1 cellular context compared by ENCODE assay signal in the genomic region with DNA sequence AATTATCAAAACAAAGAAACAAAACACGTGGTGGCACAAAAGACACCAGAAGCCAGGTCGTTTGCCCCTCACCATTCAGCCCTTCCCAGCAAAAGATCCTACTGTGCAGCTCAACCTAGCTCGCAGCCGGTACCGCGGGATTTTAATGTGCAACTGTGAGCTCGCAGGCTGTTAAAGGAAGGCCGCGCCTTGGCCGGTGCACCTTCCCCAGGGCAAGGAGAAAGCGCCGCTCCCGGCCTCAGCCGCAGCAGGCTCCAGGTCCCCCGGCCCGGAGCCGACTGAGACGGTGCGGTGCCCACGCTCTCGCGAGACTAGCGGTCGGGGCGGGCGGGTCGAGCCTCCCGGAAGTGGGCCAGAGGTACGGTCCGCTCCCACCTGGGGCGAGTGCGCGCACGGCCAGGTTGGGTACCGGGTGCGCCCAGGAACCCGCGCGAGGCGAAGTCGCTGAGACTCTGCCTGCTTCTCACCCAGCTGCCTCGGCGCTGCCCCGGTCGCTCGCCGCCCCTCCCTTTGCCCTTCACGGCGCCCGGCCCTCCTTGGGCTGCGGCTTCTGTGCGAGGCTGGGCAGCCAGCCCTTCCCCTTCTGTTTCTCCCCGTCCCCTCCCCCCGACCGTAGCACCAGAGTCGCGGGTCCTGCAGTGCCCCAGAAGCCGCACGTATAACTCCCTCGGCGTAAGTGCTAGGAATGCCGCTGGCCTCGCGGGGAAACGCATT.
TF ChIP-seq lines count a peak whose summit lies in the region.

AGL (plus strand) TSS at position 618 of the 714 bp plus-strand sequence. CDS start 682 bp downstream, outside the sequence.

TF ChIP-seq in HepG2, 621 proteins besides CTCF, POLR2A, EP300 and RAD21 (continued from another document and continues in another):
- TF ChIP-seq TCF12 (IDR thresholded peaks at IDR 0.05), result no peak
- no peak for TF ChIP-seq TCF12 (CRISPR knock-in tag; IDR thresholded peaks at IDR 0.05)
- peak; percentile 74 for TF ChIP-seq IRF2 (CRISPR knock-in tag; IDR thresholded peaks at IDR 0.05)
- TF ChIP-seq ZKSCAN5 (CRISPR knock-in tag; IDR thresholded peaks at IDR 0.05), result no peak; the same call in 1 of the 2 replicates
- TF ChIP-seq ZNF44 (CRISPR knock-in tag; IDR thresholded peaks at IDR 0.05), result no peak
- TF ChIP-seq KDM2A (CRISPR knock-in tag; IDR thresholded peaks at IDR 0.05; ENCODE audit: borderline replicate concordance, low read depth), result peak; percentile 83
- TF ChIP-seq, protein P1, sequence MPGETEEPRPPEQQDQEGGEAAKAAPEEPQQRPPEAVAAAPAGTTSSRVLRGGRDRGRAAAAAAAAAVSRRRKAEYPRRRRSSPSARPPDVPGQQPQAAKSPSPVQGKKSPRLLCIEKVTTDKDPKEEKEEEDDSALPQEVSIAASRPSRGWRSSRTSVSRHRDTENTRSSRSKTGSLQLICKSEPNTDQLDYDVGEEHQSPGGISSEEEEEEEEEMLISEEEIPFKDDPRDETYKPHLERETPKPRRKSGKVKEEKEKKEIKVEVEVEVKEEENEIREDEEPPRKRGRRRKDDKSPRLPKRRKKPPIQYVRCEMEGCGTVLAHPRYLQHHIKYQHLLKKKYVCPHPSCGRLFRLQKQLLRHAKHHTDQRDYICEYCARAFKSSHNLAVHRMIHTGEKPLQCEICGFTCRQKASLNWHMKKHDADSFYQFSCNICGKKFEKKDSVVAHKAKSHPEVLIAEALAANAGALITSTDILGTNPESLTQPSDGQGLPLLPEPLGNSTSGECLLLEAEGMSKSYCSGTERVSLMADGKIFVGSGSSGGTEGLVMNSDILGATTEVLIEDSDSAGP (CRISPR knock-in tag; IDR thresholded peaks at IDR 0.05; ENCODE audit: borderline replicate concordance), result peak; percentile 96
- TF ChIP-seq ATF1 (CRISPR knock-in tag; IDR thresholded peaks at IDR 0.05), result no peak
- no peak for TF ChIP-seq JDP2 (CRISPR knock-in tag; IDR thresholded peaks at IDR 0.05; ENCODE audit: borderline replicate concordance)
- TF ChIP-seq ZSCAN21 (CRISPR knock-in tag; IDR thresholded peaks at IDR 0.05; ENCODE audit: borderline replicate concordance), result peak; percentile 90; the same call in 1 of the 2 replicates
- TF ChIP-seq GTF3A (CRISPR knock-in tag; conservative IDR thresholded peaks at IDR 0.05), result no peak
- TF ChIP-seq, protein P2, sequence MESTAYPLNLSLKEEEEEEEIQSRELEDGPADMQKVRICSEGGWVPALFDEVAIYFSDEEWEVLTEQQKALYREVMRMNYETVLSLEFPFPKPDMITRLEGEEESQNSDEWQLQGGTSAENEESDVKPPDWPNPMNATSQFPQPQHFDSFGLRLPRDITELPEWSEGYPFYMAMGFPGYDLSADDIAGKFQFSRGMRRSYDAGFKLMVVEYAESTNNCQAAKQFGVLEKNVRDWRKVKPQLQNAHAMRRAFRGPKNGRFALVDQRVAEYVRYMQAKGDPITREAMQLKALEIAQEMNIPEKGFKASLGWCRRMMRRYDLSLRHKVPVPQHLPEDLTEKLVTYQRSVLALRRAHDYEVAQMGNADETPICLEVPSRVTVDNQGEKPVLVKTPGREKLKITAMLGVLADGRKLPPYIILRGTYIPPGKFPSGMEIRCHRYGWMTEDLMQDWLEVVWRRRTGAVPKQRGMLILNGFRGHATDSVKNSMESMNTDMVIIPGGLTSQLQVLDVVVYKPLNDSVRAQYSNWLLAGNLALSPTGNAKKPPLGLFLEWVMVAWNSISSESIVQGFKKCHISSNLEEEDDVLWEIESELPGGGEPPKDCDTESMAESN (CRISPR knock-in tag; conservative IDR thresholded peaks at IDR 0.05), result peak; percentile 92
- TF ChIP-seq RBAK (CRISPR knock-in tag; IDR thresholded peaks at IDR 0.05), result no peak
- TF ChIP-seq ZNF766 (CRISPR knock-in tag; IDR thresholded peaks at IDR 0.05; ENCODE audit: borderline replicate concordance), result 0 out of 2 replicates have a peak, but pooled peaks have one; percentile 71
- no peak for TF ChIP-seq RCOR2 (CRISPR knock-in tag; IDR thresholded peaks at IDR 0.05)
- no peak for TF ChIP-seq FIP1L1 (IDR thresholded peaks at IDR 0.05; ENCODE audit: borderline replicate concordance, insufficient read depth, low read depth, low read length)
- peak; percentile 86 for TF ChIP-seq ZNF501 (CRISPR knock-in tag; IDR thresholded peaks at IDR 0.05)
- no peak for TF ChIP-seq ZNF530 (CRISPR knock-in tag; IDR thresholded peaks at IDR 0.05; ENCODE audit: low read depth)
- TF ChIP-seq ZNF407 (CRISPR knock-in tag; IDR thresholded peaks at IDR 0.05; ENCODE audit: not compliant biosample characterization), result peak; percentile 78
- TF ChIP-seq ZSCAN9 (CRISPR knock-in tag; IDR thresholded peaks at IDR 0.05; ENCODE audit: borderline replicate concordance), result peak; percentile 36; the same call in 1 of the 2 replicates
- no peak for TF ChIP-seq SOX6 (IDR thresholded peaks at IDR 0.05)
- TF ChIP-seq SOX6 (CRISPR knock-in tag; IDR thresholded peaks at IDR 0.05), result peak; percentile 72
- TF ChIP-seq ZNF136 (CRISPR knock-in tag; IDR thresholded peaks at IDR 0.05; ENCODE audit: low read depth), result 0 out of 2 replicates have a peak, but pooled peaks have one; percentile 82
- no peak for TF ChIP-seq ATF7 (IDR thresholded peaks at IDR 0.05)
- TF ChIP-seq ATF7 (CRISPR knock-in tag; IDR thresholded peaks at IDR 0.05), result peak; percentile 63; the same call in 1 of the 2 replicates
- TF ChIP-seq, protein P3, sequence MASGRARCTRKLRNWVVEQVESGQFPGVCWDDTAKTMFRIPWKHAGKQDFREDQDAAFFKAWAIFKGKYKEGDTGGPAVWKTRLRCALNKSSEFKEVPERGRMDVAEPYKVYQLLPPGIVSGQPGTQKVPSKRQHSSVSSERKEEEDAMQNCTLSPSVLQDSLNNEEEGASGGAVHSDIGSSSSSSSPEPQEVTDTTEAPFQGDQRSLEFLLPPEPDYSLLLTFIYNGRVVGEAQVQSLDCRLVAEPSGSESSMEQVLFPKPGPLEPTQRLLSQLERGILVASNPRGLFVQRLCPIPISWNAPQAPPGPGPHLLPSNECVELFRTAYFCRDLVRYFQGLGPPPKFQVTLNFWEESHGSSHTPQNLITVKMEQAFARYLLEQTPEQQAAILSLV (CRISPR knock-in tag; IDR thresholded peaks at IDR 0.05; ENCODE audit: borderline replicate concordance), result peak; percentile 80; the same call in 1 of the 2 replicates
- no peak for TF ChIP-seq NPAS2 (CRISPR knock-in tag; IDR thresholded peaks at IDR 0.05; ENCODE audit: borderline replicate concordance)
- TF ChIP-seq ZNF230 (CRISPR knock-in tag; IDR thresholded peaks at IDR 0.05), result peak; percentile 70; the same call in 1 of the 2 replicates
- TF ChIP-seq ZNF510 (CRISPR knock-in tag; IDR thresholded peaks at IDR 0.05; ENCODE audit: low read depth), result peak; percentile 66; the same call in 1 of the 2 replicates
- peak; percentile 19; the same call in 1 of the 2 replicates for TF ChIP-seq ZNF670 (CRISPR knock-in tag; IDR thresholded peaks at IDR 0.05; ENCODE audit: borderline replicate concordance)
- no peak for TF ChIP-seq TEAD3 (CRISPR knock-in tag; optimal IDR thresholded peaks at IDR 0.05; ENCODE audit: borderline replicate concordance)
- TF ChIP-seq SALL2 (CRISPR knock-in tag; IDR thresholded peaks at IDR 0.05), result peak; percentile 58
- 0 out of 2 replicates have a peak, but pooled peaks have one; percentile 42 for TF ChIP-seq ZNF335 (CRISPR knock-in tag; IDR thresholded peaks at IDR 0.05)
- TF ChIP-seq ZNF446 (CRISPR knock-in tag; IDR thresholded peaks at IDR 0.05), result no peak
- no peak for TF ChIP-seq ZNF720 (CRISPR knock-in tag; IDR thresholded peaks at IDR 0.05)
- TF ChIP-seq, protein P4, sequence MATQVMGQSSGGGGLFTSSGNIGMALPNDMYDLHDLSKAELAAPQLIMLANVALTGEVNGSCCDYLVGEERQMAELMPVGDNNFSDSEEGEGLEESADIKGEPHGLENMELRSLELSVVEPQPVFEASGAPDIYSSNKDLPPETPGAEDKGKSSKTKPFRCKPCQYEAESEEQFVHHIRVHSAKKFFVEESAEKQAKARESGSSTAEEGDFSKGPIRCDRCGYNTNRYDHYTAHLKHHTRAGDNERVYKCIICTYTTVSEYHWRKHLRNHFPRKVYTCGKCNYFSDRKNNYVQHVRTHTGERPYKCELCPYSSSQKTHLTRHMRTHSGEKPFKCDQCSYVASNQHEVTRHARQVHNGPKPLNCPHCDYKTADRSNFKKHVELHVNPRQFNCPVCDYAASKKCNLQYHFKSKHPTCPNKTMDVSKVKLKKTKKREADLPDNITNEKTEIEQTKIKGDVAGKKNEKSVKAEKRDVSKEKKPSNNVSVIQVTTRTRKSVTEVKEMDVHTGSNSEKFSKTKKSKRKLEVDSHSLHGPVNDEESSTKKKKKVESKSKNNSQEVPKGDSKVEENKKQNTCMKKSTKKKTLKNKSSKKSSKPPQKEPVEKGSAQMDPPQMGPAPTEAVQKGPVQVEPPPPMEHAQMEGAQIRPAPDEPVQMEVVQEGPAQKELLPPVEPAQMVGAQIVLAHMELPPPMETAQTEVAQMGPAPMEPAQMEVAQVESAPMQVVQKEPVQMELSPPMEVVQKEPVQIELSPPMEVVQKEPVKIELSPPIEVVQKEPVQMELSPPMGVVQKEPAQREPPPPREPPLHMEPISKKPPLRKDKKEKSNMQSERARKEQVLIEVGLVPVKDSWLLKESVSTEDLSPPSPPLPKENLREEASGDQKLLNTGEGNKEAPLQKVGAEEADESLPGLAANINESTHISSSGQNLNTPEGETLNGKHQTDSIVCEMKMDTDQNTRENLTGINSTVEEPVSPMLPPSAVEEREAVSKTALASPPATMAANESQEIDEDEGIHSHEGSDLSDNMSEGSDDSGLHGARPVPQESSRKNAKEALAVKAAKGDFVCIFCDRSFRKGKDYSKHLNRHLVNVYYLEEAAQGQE (IDR thresholded peaks at IDR 0.05; ENCODE audit: borderline replicate concordance in 1 of 2, low read depth in 1 of 2, low read length in 2 of 2), result no peak
- TF ChIP-seq ZNF616 (CRISPR knock-in tag; IDR thresholded peaks at IDR 0.05; ENCODE audit: low read depth), result peak; percentile 66; the same call in 1 of the 2 replicates
- peak; percentile 97 for TF ChIP-seq KMT2A (CRISPR knock-in tag; IDR thresholded peaks at IDR 0.05)
- peak; percentile 97 for TF ChIP-seq CHD2 (IDR thresholded peaks at IDR 0.05; ENCODE audit: low read depth, low read length)
- TF ChIP-seq ZNF20 (CRISPR knock-in tag; IDR thresholded peaks at IDR 0.05), result no peak
- TF ChIP-seq ARNT2 (CRISPR knock-in tag; IDR thresholded peaks at IDR 0.05; ENCODE audit: low read depth), result peak; percentile 96
- TF ChIP-seq TCF7 (IDR thresholded peaks at IDR 0.05; ENCODE audit: low read depth), result no peak
